Comparison of ENCODE assay signal across 1 cellular context in the genomic region with DNA sequence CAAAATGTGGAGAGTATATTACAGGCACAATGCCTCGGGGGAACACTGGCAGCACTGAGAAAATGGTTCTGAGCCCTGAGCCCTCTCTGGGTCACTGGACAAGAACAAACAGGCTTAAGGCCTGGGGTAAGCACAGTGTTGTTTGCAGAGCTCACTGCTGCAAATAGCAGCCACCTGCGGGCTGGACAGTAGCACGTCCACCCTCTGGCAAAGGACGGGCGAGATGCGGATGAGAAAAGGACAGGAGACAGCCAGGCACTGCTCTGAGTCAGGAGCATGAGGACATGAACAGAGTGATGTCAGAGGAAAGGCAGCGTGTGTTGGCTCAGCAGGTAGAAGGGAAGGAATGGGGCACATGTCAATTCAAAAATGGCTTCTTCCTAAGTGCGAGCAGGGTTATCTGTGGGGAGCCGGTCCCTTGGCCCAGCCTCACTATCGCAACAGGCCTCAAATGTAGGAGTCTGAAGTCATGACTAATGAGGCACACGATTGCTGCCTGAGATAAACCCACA.
TF ChIP-seq lines count a peak whose summit lies in the region.

No MANE protein-coding gene starts in this region.

TF ChIP-seq in GM12878, 131 proteins besides CTCF, POLR2A, EP300 and RAD21:
- TF ChIP-seq FOXK2 (IDR thresholded peaks at IDR 0.05): peak; percentile 31; the same call in 1 of the 2 replicates
- no peak for TF ChIP-seq HSF1 (IDR thresholded peaks at IDR 0.05; ENCODE audit: low read depth, low read length)
- no peak for TF ChIP-seq POU2F2 (IDR thresholded peaks at IDR 0.05; ENCODE audit: borderline replicate concordance, low read depth, low read length)
